In genomic region chr12:726281-727140, GRCh38 we compare ENCODE assay signal across 1 cellular context.
TF ChIP-seq lines count a peak whose summit lies in the region.

No MANE protein-coding gene starts in this region.

TF ChIP-seq in HepG2, 621 proteins besides CTCF, POLR2A, EP300 and RAD21 (continued from another document):
- TF ChIP-seq HMG20A (CRISPR knock-in tag; IDR thresholded peaks at IDR 0.05; ENCODE audit: borderline replicate concordance) (peak; percentile 39; the same call in 1 of the 2 replicates), SMARCC2 (IDR thresholded peaks at IDR 0.05) (no peak)
